ENCODE assay signal across 20 cellular contexts in the genomic region with DNA sequence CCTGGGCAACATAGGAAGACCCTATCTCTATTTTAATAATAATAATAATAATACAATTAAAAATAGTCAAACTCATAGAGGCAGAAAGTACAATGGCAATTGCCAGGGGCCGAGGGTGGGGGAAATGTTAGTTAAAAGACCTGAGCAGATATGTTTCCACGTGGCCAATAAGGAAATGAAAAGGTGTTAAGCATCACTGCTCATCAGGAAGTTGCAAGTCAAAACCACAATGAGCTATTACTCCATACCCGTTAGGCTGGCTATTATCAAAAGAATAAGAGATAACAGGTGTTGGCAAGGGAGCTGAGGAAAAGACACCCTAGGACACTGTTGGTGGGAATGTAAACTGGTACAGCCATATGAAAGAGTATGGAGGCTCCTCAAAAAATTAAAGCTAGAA.
A peak's percentile ranks its signal among the peaks of the same experiment; 100 is the strongest.
DNase-seq lines count a peak whose midpoint lies in the region; ATAC-seq lines count a peak whose summit lies in the region.
"Had no signal": no experiment of that assay in that cellular context is flagged by ENCODE, and none has a peak within 500 bp of the region (broad histone marks: within the 10 kb centered on the region; RNA-seq: fewer than 3 reads in every experiment).

No MANE protein-coding gene starts in this region.

- in situ Hi-C loops in KBM-7 (cut with MboI; ENCODE audit: low pct_unique_long_range_greater_than_20kb, low sequenced_read_pairs) = no loop called here

- H3K36me3 Mint-ChIP-seq in effector memory CD8-positive, alpha-beta T cell (ENCODE audit: insufficient read depth) = peaks cover 3% of the 10 kb centered on the region
- H3K36me3 Mint-ChIP-seq: CD14-positive monocyte had no signal

- peaks cover 3 to 8% of the 10 kb centered on the region in 2 donors for H3K9me3 Mint-ChIP-seq in effector memory CD8-positive, alpha-beta T cell

- DNase-seq in NOMO-1 treated with DMSO at 0.1 percent for 48 hours (lab: John Stamatoyannopoulos, UW; ENCODE audit: unreplicated experiment) (peak; percentile 0), NOMO-1 (lab: John Stamatoyannopoulos, UW; ENCODE audit: unreplicated experiment in 2 of 2) (no peak), KBM-7 (peak; percentile 21)
- DNase-seq in effector memory CD8-positive, alpha-beta T cell = no peak
- DNase-seq: 8988T, DMS53, EL, GOT3, HCEC 1CT, KG1, NCI-H1092 treated with DMSO at 0.1 percent for 48 hours, NCI-H1436 treated with DMSO at 0.1 percent for 48 hours, NCI-H1930, NCI-H2227 treated with DMSO at 0.1 percent for 48 hours, NCI-H510A had no signal

- ATAC-seq in effector memory CD8-positive, alpha-beta T cell (replicated peaks) = peak; percentile 42
- ATAC-seq in HG02885 (IDR thresholded peaks at IDR 0.05; ENCODE audit: poor library complexity, unreplicated experiment) (no peak), HG03342 (IDR thresholded peaks at IDR 0.05; ENCODE audit: unreplicated experiment) (no peak), GM18909 (IDR thresholded peaks at IDR 0.05; ENCODE audit: poor library complexity, unreplicated experiment) (no peak)
- ATAC-seq: Right ventricle myocardium inferior had no signal

- no peak overlapping the region for H3K4me3 Mint-ChIP-seq in effector memory CD8-positive, alpha-beta T cell
- H3K4me3 Mint-ChIP-seq: CD14-positive monocyte had no signal

- peaks cover 2 to 4% of the 10 kb centered on the region in 2 donors for H3K4me1 Mint-ChIP-seq in effector memory CD8-positive, alpha-beta T cell (ENCODE audit: low read depth in 2 of 2)
- H3K4me1 Mint-ChIP-seq: CD14-positive monocyte had no signal

- H3K27me3 Mint-ChIP-seq in effector memory CD8-positive, alpha-beta T cell = peaks cover 22 to 36% of the 10 kb centered on the region in 2 donors

- no peak overlapping the region for H3K27ac Mint-ChIP-seq in effector memory CD8-positive, alpha-beta T cell
- H3K27ac Mint-ChIP-seq: CD14-positive monocyte had no signal

Comparison
In these comparisons a context has a peak if more than half of its experiments do, and no peak if none do; other contexts are left out.
1. DNase-seq: peak in NOMO-1 treated with DMSO at 0.1 percent for 48 hours (single experiment) and KBM-7 (single experiment); none in NOMO-1 (0 of 2) and effector memory CD8-positive, alpha-beta T cell (0 of 3).